13 cellular contexts compared by ENCODE assay signal in genomic region chr7:140418156-140418472, GRCh38. TPM values are rescaled to one million over a fixed set of nuclear protein-coding genes. Genes with fewer than 3 reads are reported as not detected.
DNase-seq lines count a peak whose midpoint lies in the region; ATAC-seq, FAIRE-seq and TF ChIP-seq lines count a peak whose summit lies in the region.
"Not testable (repeated sequence)": the region's sequence is repeated elsewhere in the genome, so short reads cannot be mapped to it uniquely, and the experiment has no call there.
"Had no signal": no experiment of that assay in that cellular context is flagged by ENCODE, and none has a peak within 500 bp of the region (broad histone marks: within the 10 kb centered on the region; RNA-seq: fewer than 3 reads in every experiment).

No MANE protein-coding gene starts in this region.

- DNase-seq in DMS53 (lab: John Stamatoyannopoulos, UW) (peak; percentile 92), NCI-H1092 treated with DMSO at 0.1 percent for 48 hours (lab: John Stamatoyannopoulos, UW) (peak; percentile 59), NCI-H1930 (lab: John Stamatoyannopoulos, UW) (peak; percentile 37 to 50), NCI-H2196 (lab: John Stamatoyannopoulos, UW; ENCODE audit: unreplicated experiment) (peak; percentile 46), NCI-H774 (lab: John Stamatoyannopoulos, UW) (peak; percentile 82), pancreas (peak in 5 of 6 donors; percentile 78 to 90 (median 85))

- not testable (repeated sequence) for H3K36me3 ChIP-seq in pancreas

- FAIRE-seq in pancreas (lab: Jason Lieb, UNC) = not testable (repeated sequence)

- H3K27ac ChIP-seq in pancreas = peak overlapping the region; percentile 24 to 72 (median 60)

- not testable (repeated sequence) for H3K4me1 ChIP-seq in pancreas

- H3K27me3 ChIP-seq in pancreas = not testable (repeated sequence)

- not testable (repeated sequence) for TF ChIP-seq CTCF in pancreas (IDR thresholded peaks at IDR 0.05)

- peak overlapping the region; percentile 25 for H3K27ac Mint-ChIP-seq in activated T-helper 17 cell treated with anti-CD3 and anti-CD28 coated beads, Interleukin-2, amount 50 U/mL, for 72 hours

- not testable (repeated sequence) for H3K9me3 ChIP-seq in pancreas

- not testable (repeated sequence) for H3K4me3 Mint-ChIP-seq in activated T-helper 17 cell treated with anti-CD3 and anti-CD28 coated beads, Interleukin-2, amount 50 U/mL, for 72 hours

- ATAC-seq in activated T-helper 17 cell treated with anti-CD3 and anti-CD28 coated beads, Interleukin-2, amount 50 U/mL, for 72 hours (replicated peaks) = not testable (repeated sequence)
- peak; percentile 87 to 91 (median 90) for ATAC-seq in pancreas

- intact Hi-C loops in pancreas (cut with DNase I) = not testable (repeated sequence)

- not testable (repeated sequence) for H3K36me3 Mint-ChIP-seq in activated T-helper 17 cell treated with anti-CD3 and anti-CD28 coated beads, Interleukin-2, amount 50 U/mL, for 72 hours (ENCODE audit: low read depth)

- H3K27me3 Mint-ChIP-seq in activated T-helper 17 cell treated with anti-CD3 and anti-CD28 coated beads, Interleukin-2, amount 50 U/mL, for 72 hours = not testable (repeated sequence)

- H3K9me3 Mint-ChIP-seq in activated T-helper 17 cell treated with anti-CD3 and anti-CD28 coated beads, Interleukin-2, amount 50 U/mL, for 72 hours = not testable (repeated sequence)

- not testable (repeated sequence) for H3K4me1 Mint-ChIP-seq in activated T-helper 17 cell treated with anti-CD3 and anti-CD28 coated beads, Interleukin-2, amount 50 U/mL, for 72 hours

- peak overlapping the region in 1 of 4 donors; percentile 10 for H3K4me3 ChIP-seq in pancreas

- WGBS in pancreas, 2 donors = 23 to 41% methylated on average over 3 to 5 of the region's 5 CpGs

RNA-seq across cellular contexts. Expression of gene RAB19, which starts 14.3 kb away (rescaled TPM):
- 1 to 10 TPM; 4.5 to 7.2 TPM for total RNA-seq in activated T-helper 17 cell treated with anti-CD3 and anti-CD28 coated beads, Interleukin-2, amount 50 U/mL, for 72 hours
- total RNA-seq in pancreas = 10 to 100 TPM in 1 of 6 donors, 1 to 10 TPM in 5; 4.6 to 10.7 (median 6.8) TPM
- polyA plus RNA-seq in pancreas = 1 to 10 TPM; 1.5 to 1.8 TPM
- total RNA-seq: Daoy, IMR-90, MCF 10A, NCI-H460, Right ventricle myocardium superior had no signal
- polyA plus RNA-seq: A549, IMR-90 had no signal

RNA-seq across cellular contexts. Expression of gene SLC37A3, which starts 19.8 kb away (rescaled TPM):
- total RNA-seq in activated T-helper 17 cell treated with anti-CD3 and anti-CD28 coated beads, Interleukin-2, amount 50 U/mL, for 72 hours = 10 to 100 TPM; 41.8 to 55.1 TPM
- total RNA-seq in pancreas = 10 to 100 TPM; 22.8 to 30.3 (median 24.0) TPM
- polyA plus RNA-seq in pancreas = 10 to 100 TPM; 17.3 to 28.0 TPM
